Comparison of ENCODE assay signal across 20 cellular contexts in genomic region chr22:37269930-37270678, GRCh38. TPM values are rescaled to one million over a fixed set of nuclear protein-coding genes. Genes with fewer than 3 reads are reported as not detected.
DNase-seq lines count a peak whose midpoint lies in the region; ATAC-seq lines count a peak whose summit lies in the region.
"Had no signal": no experiment of that assay in that cellular context is flagged by ENCODE, and none has a peak within 500 bp of the region (broad histone marks: within the 10 kb centered on the region; RNA-seq: fewer than 3 reads in every experiment).

No MANE protein-coding gene starts in this region.

- peak overlapping the region in 2 of 3 donors; percentile 14 to 51 for H3K27ac Mint-ChIP-seq in CD4-positive, CD25-positive, alpha-beta regulatory T cell
- H3K27ac Mint-ChIP-seq: activated T-helper 2 cell treated with anti-CD3 and anti-CD28 coated beads, Interferon-gamma antibody, Interleukin-2, Interleukin-4, amounts not matched to agents 10 μg/mL and 5 μg/mL and 100 μg/mL, durations not matched to agents 14 hours and 24 hours and 36 hours had no signal

- no peaks in the 10 kb centered on the region for H3K27me3 Mint-ChIP-seq in CD4-positive, CD25-positive, alpha-beta regulatory T cell

- H3K4me1 Mint-ChIP-seq in CD4-positive, CD25-positive, alpha-beta regulatory T cell, result peaks cover 13 to 37% (median 21%) of the 10 kb centered on the region in 4 donors

- no peaks in the 10 kb centered on the region for H3K9me3 ChIP-seq in CD4-positive, CD25-positive, alpha-beta regulatory T cell (ENCODE audit: control insufficient read depth in 2 of 2, low read length in 2 of 2)
- H3K9me3 ChIP-seq: mucosa of descending colon had no signal

- H3K9me3 Mint-ChIP-seq in CD4-positive, CD25-positive, alpha-beta regulatory T cell, result peaks cover 0 to 3% (median 0%) of the 10 kb centered on the region in 7 donors
- H3K9me3 Mint-ChIP-seq: activated T-helper 2 cell treated with anti-CD3 and anti-CD28 coated beads, Interferon-gamma antibody, Interleukin-2, Interleukin-4, amounts not matched to agents 10 μg/mL and 5 μg/mL and 100 μg/mL, durations not matched to agents 14 hours and 24 hours and 36 hours had no signal

- no peak for ATAC-seq in CD4-positive, CD25-positive, alpha-beta regulatory T cell (ENCODE audit: low read depth in 2 of 2)
- no peak for ATAC-seq in HG02885 (IDR thresholded peaks at IDR 0.05; ENCODE audit: poor library complexity, unreplicated experiment)
- ATAC-seq: mucosa of descending colon had no signal

- no peak overlapping the region for H3K4me3 ChIP-seq in CD4-positive, CD25-positive, alpha-beta regulatory T cell (ENCODE audit: low read depth, low read length)
- H3K4me3 ChIP-seq: hepatocyte, mucosa of descending colon, tibial artery had no signal

- H3K36me3 ChIP-seq in CD4-positive, CD25-positive, alpha-beta regulatory T cell (ENCODE audit: control insufficient read depth, insufficient read depth, low read length), result no peaks in the 10 kb centered on the region
- H3K36me3 ChIP-seq: tibial artery had no signal

- no peaks in the 10 kb centered on the region for H3K36me3 Mint-ChIP-seq in CD4-positive, CD25-positive, alpha-beta regulatory T cell

- H3K4me1 ChIP-seq in CD4-positive, CD25-positive, alpha-beta regulatory T cell (ENCODE audit: control insufficient read depth, insufficient read depth, low read length, poor library complexity, severe bottlenecking), result peaks cover 25% of the 10 kb centered on the region

- peak overlapping the region in 1 of 4 donors; percentile 11 for H3K4me3 Mint-ChIP-seq in CD4-positive, CD25-positive, alpha-beta regulatory T cell

- no peak overlapping the region for H3K27ac ChIP-seq in CD4-positive, CD25-positive, alpha-beta regulatory T cell (ENCODE audit: insufficient read depth, low read length, poor library complexity, severe bottlenecking)
- H3K27ac ChIP-seq: hepatocyte, tibial artery had no signal

- no peak for DNase-seq in CD4-positive, CD25-positive, alpha-beta regulatory T cell
- peak; percentile 32 for DNase-seq in KG1 (lab: John Stamatoyannopoulos, UW)
- DNase-seq in SKM-1 treated with dmso at 0.1 percent for 144 hours (lab: John Stamatoyannopoulos, UW; ENCODE audit: unreplicated experiment), result peak; percentile 37
- DNase-seq in medulla oblongata (ENCODE audit: extremely low spot score), result peak; percentile 39
- DNase-seq in NCI-H1930 (lab: John Stamatoyannopoulos, UW), result no peak
- no peak for DNase-seq in NCI-H2081 treated with DMSO at 0.1 percent for 48 hours (lab: John Stamatoyannopoulos, UW)
- no peak for DNase-seq in retina
- DNase-seq: caudate nucleus; DMS 273 treated with DMSO at 0.1 percent for 48 hours; effector memory CD4-positive, alpha-beta T cell; HCEC 1CT; kidney; mucosa of descending colon; NCI-H1417; small intestine had no signal

- no peaks in the 10 kb centered on the region for H3K27me3 ChIP-seq in CD4-positive, CD25-positive, alpha-beta regulatory T cell (ENCODE audit: control insufficient read depth, insufficient read depth, low read length)
- H3K27me3 ChIP-seq: hepatocyte had no signal

RNA-seq across cellular contexts. Expression of gene CYTH4, which starts 12.2 kb away (rescaled TPM):
- 153 TPM for total RNA-seq in CD4-positive, CD25-positive, alpha-beta regulatory T cell
- polyA plus RNA-seq in CD4-positive, CD25-positive, alpha-beta regulatory T cell, result 10 to 100 TPM; 47.4 to 56.9 (median 48.9) TPM
- total RNA-seq: osteocyte had no signal

RNA-seq across cellular contexts. Expression of gene RAC2, which starts 26.0 kb away (rescaled TPM):
- 537 TPM for total RNA-seq in CD4-positive, CD25-positive, alpha-beta regulatory T cell
- 1,000 to 10,000 TPM in 2 of 4 donors, 100 to 1,000 TPM in 2; 861 to 1,162 (median 988) TPM for polyA plus RNA-seq in CD4-positive, CD25-positive, alpha-beta regulatory T cell
- total RNA-seq: osteocyte had no signal

RNA-seq across cellular contexts. Expression of gene SSTR3, which starts 57.8 kb away (rescaled TPM):
- 4.3 TPM for total RNA-seq in CD4-positive, CD25-positive, alpha-beta regulatory T cell
- polyA plus RNA-seq in CD4-positive, CD25-positive, alpha-beta regulatory T cell, result 1 to 10 TPM; 2.5 to 4.4 (median 3.6) TPM
- total RNA-seq: osteocyte had no signal

Comparison
In these comparisons a context has a peak if more than half of its experiments do, and no peak if none do; other contexts are left out.
1. DNase-seq: peak in KG1 (single experiment), SKM-1 treated with dmso at 0.1 percent for 144 hours (single experiment) and medulla oblongata (single experiment); none in CD4-positive, CD25-positive, alpha-beta regulatory T cell (0 of 3), NCI-H1930 (0 of 2), NCI-H2081 treated with DMSO at 0.1 percent for 48 hours (single experiment) and retina (single experiment).